ENCODE assay signal across 8 cellular contexts in the genomic region with DNA sequence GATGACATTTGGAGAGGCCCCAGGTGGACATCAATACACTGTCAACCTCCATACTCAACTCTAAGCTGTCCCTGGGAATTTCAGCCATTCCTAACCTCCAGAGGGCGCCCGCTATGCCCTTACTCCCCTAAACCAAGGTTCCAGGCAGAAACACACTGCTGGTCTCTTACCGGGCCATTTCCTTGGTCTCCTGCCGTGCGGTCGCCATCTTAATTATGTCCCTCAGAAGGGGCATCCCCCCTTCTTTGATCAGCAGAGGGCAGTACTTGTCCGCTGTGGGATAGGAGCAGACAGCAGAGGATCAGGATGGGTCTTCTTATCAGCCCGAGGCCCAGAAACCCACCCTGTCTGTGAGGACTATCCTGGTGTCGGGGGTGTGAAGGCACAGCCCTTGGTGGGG. TPM values are rescaled to one million over a fixed set of nuclear protein-coding genes. Genes with fewer than 3 reads are reported as not detected.
DNase-seq lines count a peak whose midpoint lies in the region; ATAC-seq, FAIRE-seq and TF ChIP-seq lines count a peak whose summit lies in the region.

No MANE protein-coding gene starts in this region.

- H3K4me1 ChIP-seq in Loucy (ENCODE audit: insufficient read depth, low read length, poor library complexity, severe bottlenecking): no peaks in the 10 kb centered on the region

- no peaks in the 10 kb centered on the region for H3K9me3 Mint-ChIP-seq in activated T-cell treated with anti-CD3 and anti-CD28 coated beads, Interleukin-2, amount 50 U/mL, for 4 hours

- no peaks in the 10 kb centered on the region for H3K9me2 ChIP-seq in Loucy (replicated peaks; ENCODE audit: low read depth, low read length)

- no peaks in the 10 kb centered on the region for H3F3A ChIP-seq in Loucy (ENCODE audit: low read depth)

- H3K4me3 ChIP-seq in Loucy (ENCODE audit: low read length, poor library complexity, severe bottlenecking): no peak overlapping the region

- H3K27me3 ChIP-seq in Loucy (ENCODE audit: insufficient read depth, low read length, poor library complexity, severe bottlenecking): no peaks in the 10 kb centered on the region

- peak; percentile 36 for TF ChIP-seq CTCF in Loucy (conservative IDR thresholded peaks at IDR 0.05; ENCODE audit: low read length)

- H3K27me3 Mint-ChIP-seq in activated T-cell treated with anti-CD3 and anti-CD28 coated beads, Interleukin-2, amount 50 U/mL, for 4 hours (ENCODE audit: low read depth): no peaks in the 10 kb centered on the region

- no peak overlapping the region for H3K4me3 Mint-ChIP-seq in activated T-cell treated with anti-CD3 and anti-CD28 coated beads, Interleukin-2, amount 50 U/mL, for 4 hours

- H3K79me2 ChIP-seq in Loucy (ENCODE audit: insufficient read depth, low read length): no peaks in the 10 kb centered on the region

- no peak for FAIRE-seq in urothelium cell line (lab: Jason Lieb, UNC)

- no peak overlapping the region for H3K9ac ChIP-seq in Loucy (ENCODE audit: low read depth, low read length, poor library complexity, severe bottlenecking)

- H3K9me3 ChIP-seq in Loucy (ENCODE audit: insufficient read depth, low read depth, low read length): no peaks in the 10 kb centered on the region

- H3K4me1 Mint-ChIP-seq in activated T-cell treated with anti-CD3 and anti-CD28 coated beads, Interleukin-2, amount 50 U/mL, for 4 hours (ENCODE audit: low read depth): no peaks in the 10 kb centered on the region

- H3K4me2 ChIP-seq in Loucy (ENCODE audit: low read depth, low read length, poor library complexity, severe bottlenecking): no peak overlapping the region

- DNase-seq in ELR (ENCODE audit: low read depth) (peak; percentile 93), RPMI8226 (peak; percentile 82), ecto neural progenitor cell (ENCODE audit: low spot score) (peak; percentile 91), medulla oblongata (ENCODE audit: extremely low spot score) (peak; percentile 71), urothelium cell line (ENCODE audit: low spot score) (peak; percentile 70)
- no peak for DNase-seq in activated T-cell treated with anti-CD3 and anti-CD28 coated beads, Interleukin-2, amount 50 U/mL, for 4 hours
- DNase-seq in activated effector memory CD4-positive, alpha-beta T cell treated with anti-CD3 and anti-CD28 coated beads, Interleukin-2, amount 50 U/mL, for 16 hours: no peak

- H3K36me3 ChIP-seq in Loucy (ENCODE audit: insufficient read depth, low read length): no peaks in the 10 kb centered on the region

- no peak for ATAC-seq in activated T-cell treated with anti-CD3 and anti-CD28 coated beads, Interleukin-2, amount 50 U/mL, for 4 hours

- H2AFZ ChIP-seq in Loucy (ENCODE audit: low read length): no peak overlapping the region

- H4K20me1 ChIP-seq in Loucy (ENCODE audit: insufficient read depth, low read length, poor library complexity, severe bottlenecking): no peaks in the 10 kb centered on the region

- peaks cover 9% of the 10 kb centered on the region for H3K36me3 Mint-ChIP-seq in activated T-cell treated with anti-CD3 and anti-CD28 coated beads, Interleukin-2, amount 50 U/mL, for 4 hours (ENCODE audit: insufficient read depth)

RNA-seq across cellular contexts. Expression of gene ZDHHC12, which starts 9.3 kb away (rescaled TPM):
- total RNA-seq in activated T-cell treated with anti-CD3 and anti-CD28 coated beads, Interleukin-2, amount 50 U/mL, for 4 hours: 10 to 100 TPM; 41.7 to 44.9 (median 43.3) TPM

RNA-seq across cellular contexts. Expression of gene PKN3, which starts 31.0 kb away (rescaled TPM):
- 10 to 100 TPM in 1 of 3 donors, 1 to 10 TPM in 2; 5.5 to 10.1 (median 8.1) TPM for total RNA-seq in activated T-cell treated with anti-CD3 and anti-CD28 coated beads, Interleukin-2, amount 50 U/mL, for 4 hours

RNA-seq across cellular contexts. Expression of gene ZER1, which starts 38.5 kb away (rescaled TPM):
- 10 to 100 TPM; 10.9 to 14.9 (median 14.5) TPM for total RNA-seq in activated T-cell treated with anti-CD3 and anti-CD28 coated beads, Interleukin-2, amount 50 U/mL, for 4 hours

RNA-seq across cellular contexts. Expression of gene SET, which starts 44.2 kb away (rescaled TPM):
- total RNA-seq in activated T-cell treated with anti-CD3 and anti-CD28 coated beads, Interleukin-2, amount 50 U/mL, for 4 hours: 100 to 1,000 TPM; 761 to 865 (median 792) TPM

RNA-seq across cellular contexts. Expression of gene TBC1D13, which starts 53.8 kb away (rescaled TPM):
- 10 to 100 TPM; 23.7 to 26.9 (median 24.6) TPM for total RNA-seq in activated T-cell treated with anti-CD3 and anti-CD28 coated beads, Interleukin-2, amount 50 U/mL, for 4 hours

Comparison
In these comparisons a context has a peak if more than half of its experiments do, and no peak if none do; other contexts are left out.
1. DNase-seq: peak in ELR (single experiment), RPMI8226 (single experiment), ecto neural progenitor cell (single experiment), medulla oblongata (single experiment) and urothelium cell line (single experiment); none in activated T-cell treated with anti-CD3 and anti-CD28 coated beads, Interleukin-2, amount 50 U/mL, for 4 hours (single experiment) and activated effector memory CD4-positive, alpha-beta T cell treated with anti-CD3 and anti-CD28 coated beads, Interleukin-2, amount 50 U/mL, for 16 hours (single experiment).